ENCODE assay signal across 15 cellular contexts in genomic region chr16:28001642-28002041, GRCh38.
DNase-seq lines count a peak whose midpoint lies in the region; ATAC-seq and TF ChIP-seq lines count a peak whose summit lies in the region.
"Had no signal": no experiment of that assay in that cellular context is flagged by ENCODE, and none has a peak within 500 bp of the region (broad histone marks: within the 10 kb centered on the region; RNA-seq: fewer than 3 reads in every experiment).

No MANE protein-coding gene starts in this region.

- H2AFZ ChIP-seq in neural progenitor cell (replicated peaks): no peak overlapping the region
- H2AFZ ChIP-seq: GM23248 had no signal

- H3F3A ChIP-seq in neural progenitor cell (ENCODE audit: low read depth): no peaks in the 10 kb centered on the region

- H3K36me3 ChIP-seq in left ventricle myocardium inferior (no peaks in the 10 kb centered on the region), neural progenitor cell (no peaks in the 10 kb centered on the region)
- H3K36me3 ChIP-seq: HAP-1 had no signal

- DNase-seq in left ventricle myocardium superior: no peak
- DNase-seq in left ventricle myocardium inferior: no peak
- peak in 1 of 61 donors; percentile 8 for DNase-seq in caudate nucleus (lab: John Stamatoyannopoulos, UW)
- DNase-seq in neural progenitor cell (ENCODE audit: low spot score): no peak
- DNase-seq in activated effector memory CD4-positive, alpha-beta T cell treated with anti-CD3 and anti-CD28 coated beads, Interleukin-2, amount 50 U/mL, for 16 hours: no peak
- DNase-seq in UCSD-AML1 (lab: John Stamatoyannopoulos, UW; ENCODE audit: unreplicated experiment): no peak
- DNase-seq: AML-193; CD4-positive, alpha-beta T cell; GM23248 had no signal

- TF ChIP-seq CTCF in left ventricle myocardium inferior (IDR thresholded peaks at IDR 0.05; ENCODE audit: borderline replicate concordance) (no peak), neural progenitor cell (IDR thresholded peaks at IDR 0.05) (no peak)

- H3K4me3 Mint-ChIP-seq in neural progenitor cell: no peak overlapping the region
- H3K4me3 Mint-ChIP-seq: CD4-positive, alpha-beta T cell had no signal

- H3K9ac ChIP-seq in neural progenitor cell: no peak overlapping the region
- H3K9ac ChIP-seq: GM23248 had no signal

- ATAC-seq in left ventricle myocardium superior (peak; percentile 80), GM19467 (IDR thresholded peaks at IDR 0.05; ENCODE audit: unreplicated experiment) (no peak)
- ATAC-seq: A549 had no signal

- no peaks in the 10 kb centered on the region for H3K79me2 ChIP-seq in neural progenitor cell (ENCODE audit: low read depth)

- H3K9me3 ChIP-seq in left ventricle myocardium inferior (replicated peaks) (no peaks in the 10 kb centered on the region), neural progenitor cell (ENCODE audit: low read depth) (no peaks in the 10 kb centered on the region)
- H3K9me3 ChIP-seq: A549, Caco-2, HAP-1 had no signal

- H3K9me3 Mint-ChIP-seq in neural progenitor cell: no peaks in the 10 kb centered on the region
- H3K9me3 Mint-ChIP-seq: CD4-positive, alpha-beta T cell had no signal

- peaks cover 4% of the 10 kb centered on the region for H3K4me1 Mint-ChIP-seq in neural progenitor cell

- H3K27me3 ChIP-seq in left ventricle myocardium inferior (ENCODE audit: low read depth) (peaks cover 52% of the 10 kb centered on the region), neural progenitor cell (no peaks in the 10 kb centered on the region)

- no peaks in the 10 kb centered on the region for H4K20me1 ChIP-seq in neural progenitor cell (ENCODE audit: low read depth)

- intact Hi-C loops in left ventricle myocardium superior (cut with micrococcal nuclease): no loop called here
- intact Hi-C loops in left ventricle myocardium inferior (cut with micrococcal nuclease): no loop called here

- H3K4me1 ChIP-seq in left ventricle myocardium inferior (no peaks in the 10 kb centered on the region), neural progenitor cell (no peaks in the 10 kb centered on the region)
- H3K4me1 ChIP-seq: A549, Caco-2, HAP-1 had no signal

- H3K4me2 ChIP-seq in neural progenitor cell: no peak overlapping the region
- H3K4me2 ChIP-seq: A549 had no signal

- H3K36me3 Mint-ChIP-seq in neural progenitor cell: no peaks in the 10 kb centered on the region

- peaks cover 4% of the 10 kb centered on the region for H3K27me3 Mint-ChIP-seq in neural progenitor cell (ENCODE audit: insufficient read depth, low read depth)
- H3K27me3 Mint-ChIP-seq: CD4-positive, alpha-beta T cell had no signal

- H3K27ac ChIP-seq in left ventricle myocardium inferior (replicated peaks): no peak overlapping the region
- H3K27ac ChIP-seq in caudate nucleus (ENCODE audit: low read depth, low read length): peak overlapping the region; percentile 28
- no peak overlapping the region for H3K27ac ChIP-seq in neural progenitor cell
- H3K27ac ChIP-seq: 22Rv1, A549, C4-2B, GM23248 had no signal

- H3K4me3 ChIP-seq in left ventricle myocardium inferior: no peak overlapping the region
- no peak overlapping the region for H3K4me3 ChIP-seq in neural progenitor cell
- H3K4me3 ChIP-seq: A549, GM23248, HAP-1 had no signal

- peak overlapping the region; percentile 33 for H3K27ac Mint-ChIP-seq in neural progenitor cell
- H3K27ac Mint-ChIP-seq: CD4-positive, alpha-beta T cell had no signal
